Comparison of ENCODE assay signal across 29 cellular contexts in genomic region chr15:93770788-93771187, GRCh38.
"Had no signal": no experiment of that assay in that cellular context is flagged by ENCODE, and none has a peak within 500 bp of the region (broad histone marks: within the 10 kb centered on the region; RNA-seq: fewer than 3 reads in every experiment).

No MANE protein-coding gene starts in this region.

- ATAC-seq: activated CD4-positive, alpha-beta T cell treated with anti-CD3 and anti-CD28 coated beads for 36 hours; activated CD8-positive, alpha-beta memory T cell treated with anti-CD3 and anti-CD28 coated beads, Interleukin-2, amount 10 ng/mL, durations not matched to agents 7 days and 5 days; activated CD8-positive, alpha-beta T cell treated with anti-CD3 and anti-CD28 coated beads, Interleukin-2, amount 10 ng/mL, durations not matched to agents 7 days and 5 days; activated naive CD4-positive, alpha-beta T cell treated with anti-CD3 and anti-CD28 coated beads, Interleukin-2, amount 50 U/mL, for 72 hours; activated T-cell treated with anti-CD3 and anti-CD28 coated beads, Interleukin-2, amount 50 U/mL, for 72 hours had no signal

- H3K27ac Mint-ChIP-seq: activated CD4-positive, alpha-beta memory T cell treated with anti-CD3 and anti-CD28 coated beads for 36 hours; activated CD4-positive, alpha-beta T cell treated with anti-CD3 and anti-CD28 coated beads for 36 hours; activated CD4-positive, alpha-beta T cell treated with anti-CD3 and anti-CD28 coated beads, Interleukin-2, amount 10 ng/mL, durations not matched to agents 24 days and 14 days; activated CD8-positive, alpha-beta memory T cell treated with anti-CD3 and anti-CD28 coated beads, Interleukin-2, amount 10 ng/mL, durations not matched to agents 7 days and 5 days; activated CD8-positive, alpha-beta T cell treated with anti-CD3 and anti-CD28 coated beads, Interleukin-2, amount 10 ng/mL, durations not matched to agents 7 days and 5 days; activated naive CD4-positive, alpha-beta T cell treated with anti-CD3 and anti-CD28 coated beads, Interleukin-2, amount 10 ng/mL, durations not matched to agents 7 days and 5 days; activated naive CD4-positive, alpha-beta T cell treated with anti-CD3 and anti-CD28 coated beads, Interleukin-2, amount 50 U/mL, for 72 hours; activated naive CD8-positive, alpha-beta T cell treated with anti-CD3 and anti-CD28 coated beads, Interleukin-2, amount 10 ng/mL, durations not matched to agents 7 days and 5 days; activated T-cell treated with anti-CD3 and anti-CD28 coated beads, Interleukin-2, amount 50 U/mL, for 72 hours; brain; dendritic cell treated with granulocyte-macrophage colony-stimulating factor and Interleukin-4, amounts not matched to agents 40 ng/mL and 50 ng/mL, for 4 days; endodermal cell had no signal

- H3K4me1 Mint-ChIP-seq: activated CD4-positive, alpha-beta T cell treated with anti-CD3 and anti-CD28 coated beads for 36 hours; activated CD4-positive, alpha-beta T cell treated with anti-CD3 and anti-CD28 coated beads, Interleukin-2, amount 10 ng/mL, durations not matched to agents 24 days and 14 days; activated CD8-positive, alpha-beta memory T cell treated with anti-CD3 and anti-CD28 coated beads, Interleukin-2, amount 10 ng/mL, durations not matched to agents 7 days and 5 days; activated naive CD4-positive, alpha-beta T cell treated with anti-CD3 and anti-CD28 coated beads, Interleukin-2, amount 10 ng/mL, durations not matched to agents 7 days and 5 days; activated naive CD8-positive, alpha-beta T cell treated with anti-CD3 and anti-CD28 coated beads, Interleukin-2, amount 10 ng/mL, durations not matched to agents 7 days and 5 days; central memory CD8-positive, alpha-beta T cell; endodermal cell had no signal

- H3K4me3 ChIP-seq: ascending aorta, breast epithelium, coronary artery, dorsolateral prefrontal cortex, esophagus muscularis mucosa had no signal

- H3K27me3 Mint-ChIP-seq: activated CD4-positive, alpha-beta T cell treated with anti-CD3 and anti-CD28 coated beads, Interleukin-2, amount 10 ng/mL, durations not matched to agents 24 days and 14 days; activated CD8-positive, alpha-beta memory T cell treated with anti-CD3 and anti-CD28 coated beads, Interleukin-2, amount 10 ng/mL, durations not matched to agents 7 days and 5 days; activated naive CD4-positive, alpha-beta T cell treated with anti-CD3 and anti-CD28 coated beads, Interleukin-2, amount 10 ng/mL, durations not matched to agents 7 days and 5 days had no signal

- H3K27ac ChIP-seq: ascending aorta, breast epithelium, coronary artery, dorsolateral prefrontal cortex, esophagus muscularis mucosa had no signal

- H3K27me3 ChIP-seq: ascending aorta, breast epithelium, esophagus muscularis mucosa had no signal

- FAIRE-seq: frontal cortex had no signal

- DNase-seq: activated CD4-positive, alpha-beta memory T cell treated with anti-CD3 and anti-CD28 coated beads for 36 hours; activated CD4-positive, alpha-beta T cell treated with anti-CD3 and anti-CD28 coated beads for 36 hours; activated CD4-positive, alpha-beta T cell treated with anti-CD3 and anti-CD28 coated beads, Interleukin-2, amount 10 ng/mL, durations not matched to agents 24 days and 14 days; activated CD4-positive, CD25-positive, alpha-beta regulatory T cell; activated CD4-positive, CD25-positive, alpha-beta regulatory T cell treated with anti-CD3 and anti-CD28 coated beads, Interleukin-2, amount 50 U/mL, for 72 hours; activated CD8-positive, alpha-beta memory T cell treated with anti-CD3 and anti-CD28 coated beads, Interleukin-2, amount 10 ng/mL, durations not matched to agents 7 days and 5 days; activated CD8-positive, alpha-beta memory T cell treated with anti-CD3 and anti-CD28 coated beads, Interleukin-2, amount 50 U/mL, for 4 hours; activated CD8-positive, alpha-beta T cell treated with anti-CD3 and anti-CD28 coated beads, Interleukin-2, amount 10 ng/mL, durations not matched to agents 7 days and 5 days; activated gamma-delta T cell; activated naive CD4-positive, alpha-beta T cell; activated naive CD4-positive, alpha-beta T cell treated with anti-CD3 and anti-CD28 coated beads, Interleukin-2, amount 10 ng/mL, durations not matched to agents 7 days and 5 days; activated naive CD8-positive, alpha-beta T cell treated with anti-CD3 and anti-CD28 coated beads, Interleukin-2, amount 10 ng/mL, durations not matched to agents 7 days and 5 days; activated T-cell treated with anti-CD3 and anti-CD28 coated beads, Interleukin-2, amount 50 U/mL, for 1 hour; activated T-cell treated with anti-CD3 and anti-CD28 coated beads, Interleukin-2, amount 50 U/mL, for 72 hours; dorsolateral prefrontal cortex; effector memory CD4-positive, alpha-beta T cell; endodermal cell; erythroblast; head of caudate nucleus; T-helper 2 cell had no signal

- H3K4me1 ChIP-seq: ascending aorta, breast epithelium, esophagus muscularis mucosa had no signal

- H3K36me3 ChIP-seq: ascending aorta, breast epithelium, esophagus muscularis mucosa had no signal

- H3K36me3 Mint-ChIP-seq: activated CD4-positive, alpha-beta memory T cell treated with anti-CD3 and anti-CD28 coated beads for 36 hours; activated CD8-positive, alpha-beta memory T cell treated with anti-CD3 and anti-CD28 coated beads, Interleukin-2, amount 10 ng/mL, durations not matched to agents 7 days and 5 days; activated naive CD4-positive, alpha-beta T cell treated with anti-CD3 and anti-CD28 coated beads, Interleukin-2, amount 10 ng/mL, durations not matched to agents 7 days and 5 days; activated naive CD4-positive, alpha-beta T cell treated with anti-CD3 and anti-CD28 coated beads, Interleukin-2, amount 50 U/mL, for 72 hours; activated naive CD8-positive, alpha-beta T cell treated with anti-CD3 and anti-CD28 coated beads, Interleukin-2, amount 10 ng/mL, durations not matched to agents 7 days and 5 days had no signal

- H3K9me3 ChIP-seq: ascending aorta, breast epithelium, esophagus muscularis mucosa had no signal

- H3K9me3 Mint-ChIP-seq: activated CD4-positive, alpha-beta T cell treated with anti-CD3 and anti-CD28 coated beads, Interleukin-2, amount 10 ng/mL, durations not matched to agents 24 days and 14 days; activated naive CD4-positive, alpha-beta T cell treated with anti-CD3 and anti-CD28 coated beads, Interleukin-2, amount 10 ng/mL, durations not matched to agents 7 days and 5 days; central memory CD8-positive, alpha-beta T cell; dendritic cell treated with granulocyte-macrophage colony-stimulating factor and Interleukin-4, amounts not matched to agents 40 ng/mL and 50 ng/mL, for 4 days had no signal

- H3K4me3 Mint-ChIP-seq: activated CD4-positive, alpha-beta memory T cell treated with anti-CD3 and anti-CD28 coated beads for 36 hours; activated CD4-positive, alpha-beta T cell treated with anti-CD3 and anti-CD28 coated beads for 36 hours; activated CD4-positive, alpha-beta T cell treated with anti-CD3 and anti-CD28 coated beads, Interleukin-2, amount 10 ng/mL, durations not matched to agents 24 days and 14 days; activated CD8-positive, alpha-beta memory T cell treated with anti-CD3 and anti-CD28 coated beads, Interleukin-2, amount 10 ng/mL, durations not matched to agents 7 days and 5 days; activated CD8-positive, alpha-beta T cell treated with anti-CD3 and anti-CD28 coated beads, Interleukin-2, amount 10 ng/mL, durations not matched to agents 7 days and 5 days; activated naive CD4-positive, alpha-beta T cell treated with anti-CD3 and anti-CD28 coated beads, Interleukin-2, amount 10 ng/mL, durations not matched to agents 7 days and 5 days; activated naive CD8-positive, alpha-beta T cell treated with anti-CD3 and anti-CD28 coated beads, Interleukin-2, amount 10 ng/mL, durations not matched to agents 7 days and 5 days; activated T-cell treated with anti-CD3 and anti-CD28 coated beads, Interleukin-2, amount 50 U/mL, for 72 hours; brain; central memory CD8-positive, alpha-beta T cell; dendritic cell treated with granulocyte-macrophage colony-stimulating factor and Interleukin-4, amounts not matched to agents 40 ng/mL and 50 ng/mL, for 4 days; endodermal cell had no signal
